8 cellular contexts compared by ENCODE assay signal in the genomic region with DNA sequence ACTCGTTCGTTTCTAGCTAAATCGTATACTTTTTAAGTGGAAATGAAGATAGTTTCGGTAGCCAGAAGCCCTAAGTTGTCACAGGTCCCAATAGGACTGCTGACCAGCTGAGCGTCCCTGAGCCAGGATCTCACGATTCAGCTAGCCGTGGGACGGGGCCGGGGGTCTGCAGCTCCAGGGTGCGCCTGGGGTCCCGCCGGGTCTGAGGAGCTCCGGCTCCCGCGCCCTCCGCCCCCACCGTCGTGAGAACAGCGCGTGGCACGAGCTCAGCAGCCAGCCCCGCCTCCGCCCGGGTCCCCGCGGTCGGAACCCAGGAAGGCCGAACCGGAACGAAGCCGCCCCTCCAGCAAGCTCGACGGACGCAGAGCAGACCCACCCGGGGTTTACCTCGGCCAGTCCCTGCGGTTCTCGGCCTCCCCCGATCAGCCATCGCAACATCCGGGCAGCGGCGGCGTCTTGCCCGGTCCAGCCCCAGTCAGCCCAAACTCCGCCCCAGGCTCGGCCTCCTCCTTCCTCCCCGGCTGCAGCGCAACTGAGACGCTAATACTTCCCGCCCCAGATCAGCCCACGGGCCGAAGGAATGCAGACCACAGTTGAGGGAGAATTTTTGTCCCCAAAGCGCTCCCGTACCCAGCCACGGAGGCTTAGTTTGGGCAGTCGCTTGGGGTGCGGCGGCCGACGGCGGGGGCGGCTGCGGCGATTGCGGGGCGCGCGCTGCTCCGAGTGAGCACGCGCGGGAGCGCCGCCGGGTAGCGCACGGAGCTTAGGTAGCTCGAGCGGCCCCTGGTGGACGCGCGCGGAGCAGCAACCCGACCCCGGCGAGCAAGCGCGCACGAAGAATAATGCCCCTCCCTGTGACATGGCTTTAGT. TPM values are rescaled to one million over a fixed set of nuclear protein-coding genes. Genes with fewer than 3 reads are reported as not detected.
DNase-seq lines count a peak whose midpoint lies in the region; ATAC-seq, FAIRE-seq and TF ChIP-seq lines count a peak whose summit lies in the region.

A gene with protein sequence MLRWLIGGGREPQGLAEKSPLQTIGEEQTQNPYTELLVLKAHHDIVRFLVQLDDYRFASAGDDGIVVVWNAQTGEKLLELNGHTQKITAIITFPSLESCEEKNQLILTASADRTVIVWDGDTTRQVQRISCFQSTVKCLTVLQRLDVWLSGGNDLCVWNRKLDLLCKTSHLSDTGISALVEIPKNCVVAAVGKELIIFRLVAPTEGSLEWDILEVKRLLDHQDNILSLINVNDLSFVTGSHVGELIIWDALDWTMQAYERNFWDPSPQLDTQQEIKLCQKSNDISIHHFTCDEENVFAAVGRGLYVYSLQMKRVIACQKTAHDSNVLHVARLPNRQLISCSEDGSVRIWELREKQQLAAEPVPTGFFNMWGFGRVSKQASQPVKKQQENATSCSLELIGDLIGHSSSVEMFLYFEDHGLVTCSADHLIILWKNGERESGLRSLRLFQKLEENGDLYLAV (minus strand): TSS at position 534 of the 870 bp plus-strand sequence. CDS start 96 bp downstream, at position 438.

- TF ChIP-seq CTCF in OCI-LY3 (IDR thresholded peaks at IDR 0.05; ENCODE audit: low read depth, low read length) (peak; percentile 64), endothelial cell of umbilical vein (IDR thresholded peaks at IDR 0.05; ENCODE audit: extremely low read depth in 1 of 2, insufficient read depth in 1 of 2, low read depth in 1 of 2, low read length in 2 of 2) (peak; percentile 93 to 94)

- H3K4me2 ChIP-seq in OCI-LY3 (ENCODE audit: low read length) = peak within 1 kb of the TSS; percentile 96
- H3K4me2 ChIP-seq in endothelial cell of umbilical vein (ENCODE audit: insufficient read depth, low read length) = peak within 1 kb of the TSS; percentile 69

- intact Hi-C loops in endothelial cell of umbilical vein (cut with micrococcal nuclease) = loop anchor here (1.0 to 5.0 kb wide), 7 partner anchors 285 to 775 kb away; a partner anchor contains a TSS

- TF ChIP-seq POLR2A in endothelial cell of umbilical vein (IDR thresholded peaks at IDR 0.05; ENCODE audit: low read depth, low read length) = peak; percentile 54

- TSS peak; percentile 51 for BruUV-seq in endothelial cell of umbilical vein (replicated peaks; lab: Mats Ljungman, UMichigan)

- no peaks in the 10 kb centered on the region for H3K9me1 ChIP-seq in endothelial cell of umbilical vein (replicated peaks; ENCODE audit: control insufficient read depth, extremely low read depth, insufficient read depth, low read length)

- H3K27ac ChIP-seq in HUES64 (ENCODE audit: low read depth, low read length) = peak within 1 kb of the TSS; percentile 87
- peak within 1 kb of the TSS; percentile 85 for H3K27ac ChIP-seq in OCI-LY3 (ENCODE audit: low read length)
- H3K27ac ChIP-seq in endothelial cell of umbilical vein (ENCODE audit: insufficient read depth, low read depth, low read length) = peak within 1 kb of the TSS; percentile 79

- peak; percentile 89 for ATAC-seq in GM21447 (IDR thresholded peaks at IDR 0.05; ENCODE audit: unreplicated experiment)

- peaks cover 7% of the 10 kb centered on the region; the same call in 1 of the 2 replicates for H3K4me1 ChIP-seq in HUES64 (ENCODE audit: insufficient read depth, low read length)
- peaks cover 20% of the 10 kb centered on the region for H3K4me1 ChIP-seq in OCI-LY3 (ENCODE audit: low read length)
- peaks cover 9% of the 10 kb centered on the region for H3K4me1 ChIP-seq in endothelial cell of umbilical vein (ENCODE audit: control insufficient read depth, extremely low read depth, insufficient read depth, low read length)

- H3K9me3 ChIP-seq in HUES64 (ENCODE audit: insufficient read depth, low read depth, low read length) (no peaks in the 10 kb centered on the region), OCI-LY3 (ENCODE audit: insufficient read depth, low read length) (no peaks in the 10 kb centered on the region), endothelial cell of umbilical vein (replicated peaks; ENCODE audit: control insufficient read depth, insufficient read depth, low read length) (no peaks in the 10 kb centered on the region)

- FAIRE-seq in endothelial cell of umbilical vein (lab: Jason Lieb, UNC) = peak; percentile 96

- DNase-seq in DMS 273 treated with DMSO at 0.1 percent for 48 hours (lab: John Stamatoyannopoulos, UW) = peak; percentile 72
- DNase-seq in activated CD8-positive, alpha-beta memory T cell treated with anti-CD3 and anti-CD28 coated beads, Interleukin-2, amount 50 U/mL, for 48 hours = peak; percentile 97
- DNase-seq in endothelial cell of umbilical vein (ENCODE audit: low read depth, low spot score) = peak; percentile 96
- DNase-seq in middle frontal gyrus (ENCODE audit: extremely low spot score, low spot score) = peak; percentile 81
- DNase-seq in stimulated activated CD8-positive, alpha-beta memory T cell treated with anti-CD3 and anti-CD28 coated beads, Interleukin-2, amount 100 ng/mL, for 48 hours (ENCODE audit: low read depth in 2 of 2) = peak; percentile 81 to 82

- CTCF ChIA-PET in endothelial cell of umbilical vein (lab: Charles Lee) = interaction anchor here (0.9 to 2.4 kb wide), 21 partner anchors 9 to 891 kb away, joined by 3 to 16 read pairs (median 4); a partner anchor contains a TSS

- H4K20me1 ChIP-seq in OCI-LY3 (ENCODE audit: insufficient read depth, low read length) (no peaks in the 10 kb centered on the region), endothelial cell of umbilical vein (replicated peaks; ENCODE audit: control insufficient read depth, extremely low read depth, insufficient read depth, low read length) (no peaks in the 10 kb centered on the region)

- H3K9ac ChIP-seq in HUES64 (ENCODE audit: low read depth, low read length) (peak within 1 kb of the TSS; percentile 86), OCI-LY3 (ENCODE audit: low read length) (peak within 1 kb of the TSS; percentile 90), endothelial cell of umbilical vein (replicated peaks; ENCODE audit: extremely low read depth, insufficient read depth, low read length) (peak within 1 kb of the TSS; percentile 95)

- under 1% methylated on average over 90 of the region's 90 CpGs for WGBS in HUES64

- H2AFZ ChIP-seq in OCI-LY3 (ENCODE audit: low read depth, low read length) (peak within 1 kb of the TSS; percentile 100), endothelial cell of umbilical vein (ENCODE audit: low read depth, low read length) (peak within 1 kb of the TSS; percentile 87)

- POLR2A ChIA-PET in endothelial cell of umbilical vein (lab: Charles Lee) = interaction anchor here (1.0 kb wide), 1 partner anchor 462 kb away, joined by 4 read pairs; a partner anchor contains a TSS

- H3K79me2 ChIP-seq in OCI-LY3 (ENCODE audit: low read length) (peaks cover 40% of the 10 kb centered on the region), endothelial cell of umbilical vein (ENCODE audit: control insufficient read depth, insufficient read depth, low read length) (peaks cover 13% of the 10 kb centered on the region)

- H3K36me3 ChIP-seq in HUES64 (ENCODE audit: insufficient read depth, low read length) = peaks cover 3% of the 10 kb centered on the region
- H3K36me3 ChIP-seq in OCI-LY3 (replicated peaks; ENCODE audit: low read depth, low read length) = peaks cover 13% of the 10 kb centered on the region
- no peaks in the 10 kb centered on the region for H3K36me3 ChIP-seq in endothelial cell of umbilical vein (ENCODE audit: control insufficient read depth in 2 of 2, extremely low read depth in 1 of 2, insufficient read depth in 2 of 2, low read length in 2 of 2)

- H3K27me3 ChIP-seq in HUES64 (ENCODE audit: insufficient read depth, low read length) (peaks cover 29% of the 10 kb centered on the region), OCI-LY3 (ENCODE audit: low read depth, low read length) (no peaks in the 10 kb centered on the region), endothelial cell of umbilical vein (ENCODE audit: control insufficient read depth in 2 of 2, insufficient read depth in 2 of 2, low read length in 2 of 2) (peaks cover 12 to 25% of the 10 kb centered on the region in 2 experiments)

- dilution Hi-C loops in endothelial cell of umbilical vein (cut with MboI; ENCODE audit: extremely low pct_ligation_motif_present, low sequenced_read_pairs) = no loop called here

- H3K4me3 ChIP-seq in HUES64 (ENCODE audit: low read length) (peak within 1 kb of the TSS; percentile 85), OCI-LY3 (ENCODE audit: low read length) (peak within 1 kb of the TSS; percentile 98), endothelial cell of umbilical vein (replicated peaks in 1 of 3; ENCODE audit: insufficient read depth in 1 of 3, low read depth in 1 of 3, low read length in 3 of 3) (peak within 1 kb of the TSS; percentile 89 to 94 (median 90))

TF ChIP-seq in endothelial cell of umbilical vein, 7 proteins besides CTCF, POLR2A, EP300 and RAD21:
- TF ChIP-seq FOS (IDR thresholded peaks at IDR 0.05; ENCODE audit: borderline replicate concordance, insufficient read depth, low read length) = peak; percentile 46
- no peak for TF ChIP-seq GATA2 (IDR thresholded peaks at IDR 0.05; ENCODE audit: insufficient read depth, insufficient read length, low read depth, low read length)
- peak; percentile 77 for TF ChIP-seq POLR2AphosphoS5 (IDR thresholded peaks at IDR 0.05; ENCODE audit: insufficient read depth, low read depth, low read length)
- no peak for TF ChIP-seq JUN (IDR thresholded peaks at IDR 0.05; ENCODE audit: borderline replicate concordance, insufficient read depth, insufficient read length, low read depth)
- TF ChIP-seq, protein P1, sequence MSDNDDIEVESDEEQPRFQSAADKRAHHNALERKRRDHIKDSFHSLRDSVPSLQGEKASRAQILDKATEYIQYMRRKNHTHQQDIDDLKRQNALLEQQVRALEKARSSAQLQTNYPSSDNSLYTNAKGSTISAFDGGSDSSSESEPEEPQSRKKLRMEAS (IDR thresholded peaks at IDR 0.05; ENCODE audit: insufficient read depth, insufficient read length) = peak; percentile 1
- no peak for TF ChIP-seq EZH2 (IDR thresholded peaks at IDR 0.05; ENCODE audit: borderline replicate concordance, low read depth, low read length, severe bottlenecking)
- no peak for TF ChIP-seq MYC (IDR thresholded peaks at IDR 0.05; ENCODE audit: low read depth, low read length)

RNA-seq across cellular contexts. Expression of the gene that starts here (rescaled TPM):
- polyA plus RNA-seq in HUES64 (2013, experiment 1 of 2) = 31.8 TPM
- polyA plus RNA-seq in HUES64 (2013, experiment 2 of 2) = 43.0 TPM
- total RNA-seq in endothelial cell of umbilical vein = 23.9 and 33.6 TPM in 2 replicates
- 9.8 and 10.2 TPM in 2 replicates for polyA plus RNA-seq in endothelial cell of umbilical vein
- 22.9 and 24.3 TPM in 2 replicates for polyA plus RNA-seq in endothelial cell of umbilical vein (2011; cell fraction: cytosol; rRNA removed)
- polyA plus RNA-seq in endothelial cell of umbilical vein (2011; cell fraction: nucleus; rRNA removed) = 24.6 and 25.5 TPM in 2 replicates
- polyA plus RNA-seq in endothelial cell of umbilical vein (2012) = 42.2 and 58.3 TPM in 2 replicates
- polyA minus RNA-seq in endothelial cell of umbilical vein = 26.5 and 34.6 TPM in 2 replicates
- 10.4 TPM for polyA minus RNA-seq in endothelial cell of umbilical vein (2011; cell fraction: cytosol; rRNA and poly(A)+ RNA removed)
- polyA minus RNA-seq in endothelial cell of umbilical vein (2011; cell fraction: nucleus; rRNA and poly(A)+ RNA removed) = 23.7 and 28.6 TPM in 2 replicates

Comparison
In these comparisons a context has a peak if more than half of its experiments do, and no peak if none do; other contexts are left out.
1. Peak in every context shown above with its lines: DNase-seq, ATAC-seq, H3K4me3 ChIP-seq and H3K27ac ChIP-seq.